In genomic region chr16:3906363-3906762, GRCh38 we compare ENCODE assay signal across 33 cellular contexts. TPM values are rescaled to one million over a fixed set of nuclear protein-coding genes. Genes with fewer than 3 reads are reported as not detected.
DNase-seq lines count a peak whose midpoint lies in the region; ATAC-seq, FAIRE-seq and TF ChIP-seq lines count a peak whose summit lies in the region.
"Had no signal": no experiment of that assay in that cellular context is flagged by ENCODE, and none has a peak within 500 bp of the region (broad histone marks: within the 10 kb centered on the region; RNA-seq: fewer than 3 reads in every experiment).

No MANE protein-coding gene starts in this region.

- CTCF ChIA-PET in HEK293 (lab: Yijun Ruan, JAX) = interaction anchor here (0.5 to 1.4 kb wide), 3 partner anchors 33 to 406 kb away, joined by 3 read pairs; no protein-coding TSS in a partner anchor
- CTCF ChIA-PET in K562 (lab: Yijun Ruan, JAX; ENCODE audit: low intra/inter-chr PET ratio) = no interaction called here
- CTCF ChIA-PET in PC-3 (lab: Charles Lee) = no interaction called here

- H3K79me2 ChIP-seq in K562 (ENCODE audit: control insufficient read depth, insufficient read depth, low read length) (no peaks in the 10 kb centered on the region), PC-3 (ENCODE audit: low read length) (no peaks in the 10 kb centered on the region)

- no peaks in the 10 kb centered on the region for H3K9me2 ChIP-seq in PC-3 (replicated peaks; ENCODE audit: low read length)

- no peak for TF ChIP-seq RAD21 in K562 (CRISPR knock-in tag; conservative IDR thresholded peaks at IDR 0.05 in 1 of 2, IDR thresholded peaks at IDR 0.05 in 1 of 2)

- H3K9ac ChIP-seq in K562 (ENCODE audit: insufficient read depth in 1 of 2, low read depth in 2 of 2, low read length in 2 of 2) = no peak overlapping the region
- no peak overlapping the region for H3K9ac ChIP-seq in PC-3 (ENCODE audit: low read length)
- H3K9ac ChIP-seq: BLaER1; BLaER1 treated with 17β-estradiol and CSF1 and Interleukin-3, amounts not matched to agents 10 nM and 100 nM had no signal

- H3K36me3 ChIP-seq in HEK293 (ENCODE audit: control insufficient read depth in 2 of 2, insufficient read depth in 1 of 2, low read length in 2 of 2) (no peaks in the 10 kb centered on the region), RWPE2 (ENCODE audit: low read depth) (no peaks in the 10 kb centered on the region), K562 (ENCODE audit: control insufficient read depth, insufficient read depth, low read length) (no peaks in the 10 kb centered on the region), PC-3 (ENCODE audit: low read depth, low read length) (no peaks in the 10 kb centered on the region)
- H3K36me3 ChIP-seq: BE2C; BLaER1; BLaER1 treated with 17β-estradiol and CSF1 and Interleukin-3, amounts not matched to agents 10 nM and 100 nM had no signal

- H4K20me1 ChIP-seq in K562 (replicated peaks; ENCODE audit: control insufficient read depth, insufficient read depth, low read length) = no peaks in the 10 kb centered on the region
- no peaks in the 10 kb centered on the region for H4K20me1 ChIP-seq in PC-3 (ENCODE audit: low read length)
- H4K20me1 ChIP-seq: BLaER1; BLaER1 treated with 17β-estradiol and CSF1 and Interleukin-3, amounts not matched to agents 10 nM and 100 nM had no signal

- no peaks in the 10 kb centered on the region for H3K27me3 ChIP-seq in RWPE2 (ENCODE audit: insufficient read depth, poor library complexity, severe bottlenecking)
- peaks cover 14 to 49% of the 10 kb centered on the region in 2 experiments; a peak in 3 of 5 replicates for H3K27me3 ChIP-seq in K562 (ENCODE audit: control insufficient read depth in 2 of 2, insufficient read depth in 2 of 2, low read length in 2 of 2)
- no peaks in the 10 kb centered on the region for H3K27me3 ChIP-seq in PC-3 (ENCODE audit: low read length)
- H3K27me3 ChIP-seq: BE2C; BLaER1; BLaER1 treated with 17β-estradiol and CSF1 and Interleukin-3, amounts not matched to agents 10 nM and 100 nM had no signal

- in situ Hi-C loops in K562 (cut with MboI) = no loop called here

- no peaks in the 10 kb centered on the region for H3K9me3 ChIP-seq in HEK293 (ENCODE audit: control insufficient read depth, insufficient read depth, low read depth, low read length)
- no peaks in the 10 kb centered on the region for H3K9me3 ChIP-seq in RWPE2 (ENCODE audit: severe bottlenecking)
- H3K9me3 ChIP-seq in K562 (replicated peaks; ENCODE audit: control insufficient read depth, insufficient read depth, low read depth, low read length) = no peaks in the 10 kb centered on the region
- no peaks in the 10 kb centered on the region for H3K9me3 ChIP-seq in PC-3 (ENCODE audit: low read length)
- H3K9me3 ChIP-seq: A549; BE2C; BLaER1; BLaER1 treated with 17β-estradiol and CSF1 and Interleukin-3, amounts not matched to agents 10 nM and 100 nM; Caco-2 had no signal

- H3K9me1 ChIP-seq in K562 (ENCODE audit: control insufficient read depth, insufficient read depth, low read length) = no peaks in the 10 kb centered on the region

- H3K4me3 ChIP-seq in HEK293 (ENCODE audit: low read depth, low read length) (no peak overlapping the region), RWPE2 (ENCODE audit: severe bottlenecking) (no peak overlapping the region), K562 (no peak overlapping the region), PC-3 (ENCODE audit: low read length) (no peak overlapping the region)
- H3K4me3 ChIP-seq: A549; BLaER1; BLaER1 treated with 17β-estradiol and CSF1 and Interleukin-3, amounts not matched to agents 10 nM and 100 nM had no signal

- H3K4me2 ChIP-seq in K562 (ENCODE audit: insufficient read depth, low read length) (no peak overlapping the region), PC-3 (ENCODE audit: low read length) (no peak overlapping the region)
- H3K4me2 ChIP-seq: A549; BLaER1; BLaER1 treated with 17β-estradiol and CSF1 and Interleukin-3, amounts not matched to agents 10 nM and 100 nM had no signal

- no TSS peak for BruUV-seq in K562 (replicated peaks; lab: Mats Ljungman, UMichigan)
- BruUV-seq in PC-3 (replicated peaks; lab: Mats Ljungman, UMichigan) = no TSS peak

- H3K27ac ChIP-seq in HEK293 (ENCODE audit: extremely low read depth, low read depth, low read length) = no peak overlapping the region
- H3K27ac ChIP-seq in RWPE2 (ENCODE audit: poor library complexity, severe bottlenecking) = no peak overlapping the region
- no peak overlapping the region for H3K27ac ChIP-seq in K562 (ENCODE audit: extremely low read depth, low read depth, low read length)
- H3K27ac ChIP-seq in PC-3 (ENCODE audit: low read length) = no peak overlapping the region
- H3K27ac ChIP-seq: 22Rv1; A549; BLaER1; BLaER1 treated with 17β-estradiol and CSF1 and Interleukin-3, amounts not matched to agents 10 nM and 100 nM; C4-2B had no signal

- peak; percentile 3 for DNase-seq in RWPE2 (ENCODE audit: low spot score)
- DNase-seq in K562 (ENCODE audit: extremely low read depth in 1 of 4, low spot score in 3 of 4) = no peak
- no peak for DNase-seq in PC-3
- no peak for DNase-seq in urothelium cell line (ENCODE audit: low spot score)
- DNase-seq in NK-92 treated with Interleukin-12 subunit alpha and Interleukin-12 subunit beta, amount 100 ng/mL, for 24 hours (lab: John Stamatoyannopoulos, UW) = no peak
- DNase-seq: 8988T; ACHN; AML-193; BE2C; C1 segment of cervical spinal cord; Caco-2; Calu3; CD4-positive, alpha-beta memory T cell; CD4-positive, alpha-beta T cell; CD4-positive, CD25-positive, alpha-beta regulatory T cell; CD8-positive, alpha-beta memory T cell; CD8-positive, alpha-beta T cell; COR-L47; DMS 273 treated with DMSO at 0.1 percent for 48 hours; DMS153; DMS53; DMS79; DMS79 treated with DMSO at 0.1 percent for 48 hours; DND-41; EL had no signal

- no peaks in the 10 kb centered on the region for H3K4me1 ChIP-seq in HEK293 (ENCODE audit: control insufficient read depth, insufficient read depth, low read length)
- H3K4me1 ChIP-seq in RWPE2 (ENCODE audit: insufficient read depth, poor library complexity, severe bottlenecking) = no peaks in the 10 kb centered on the region
- H3K4me1 ChIP-seq in K562 (replicated peaks in 1 of 2; ENCODE audit: control insufficient read depth in 2 of 2, insufficient read depth in 2 of 2, low read length in 2 of 2) = no peaks in the 10 kb centered on the region
- no peaks in the 10 kb centered on the region for H3K4me1 ChIP-seq in PC-3 (ENCODE audit: insufficient read depth, low read length)
- H3K4me1 ChIP-seq: A549, BE2C, BLaER1, Caco-2 had no signal

- POLR2A ChIA-PET in HEK293 (lab: Yijun Ruan, JAX) = no interaction called here
- POLR2A ChIA-PET in K562 (lab: Yijun Ruan, JAX) = no interaction called here
- POLR2A ChIA-PET in PC-3 (lab: Charles Lee; ENCODE audit: unreplicated experiment) = no interaction called here

- TF ChIP-seq EP300 in K562 (IDR thresholded peaks at IDR 0.05; ENCODE audit: low read length) = no peak

- no peak for TF ChIP-seq POLR2A in K562 (conservative IDR thresholded peaks at IDR 0.05)

- ATAC-seq in RWPE2 (ENCODE audit: low read depth) (no peak), K562 (no peak), PC-3 (no peak)
- ATAC-seq: A549; CD8-positive, alpha-beta T cell had no signal

- FAIRE-seq in K562 (lab: Jason Lieb, UNC) = no peak
- FAIRE-seq in urothelium cell line (lab: Jason Lieb, UNC) = no peak
- FAIRE-seq: A204.1, D721Med had no signal

- WGBS in K562 (ENCODE audit: insufficient coverage, low coverage, missing lambda C conversion rate) = 11% methylated on average over 1 of the region's 1 CpG

- H3F3A ChIP-seq in PC-3 (ENCODE audit: low read length, unreplicated experiment) = no peaks in the 10 kb centered on the region

- no peak for TF ChIP-seq CTCF in HEK293 (tag by site-specific recombination; IDR thresholded peaks at IDR 0.05)
- TF ChIP-seq CTCF in RWPE2 (IDR thresholded peaks at IDR 0.05; ENCODE audit: poor library complexity, severe bottlenecking) = no peak
- TF ChIP-seq CTCF in K562 (IDR thresholded peaks at IDR 0.05 in 2 of 3, conservative IDR thresholded peaks at IDR 0.05 in 1 of 3; ENCODE audit: insufficient read depth in 2 of 3, low read depth in 1 of 3, low read length in 3 of 3) = no peak
- TF ChIP-seq CTCF in PC-3 (conservative IDR thresholded peaks at IDR 0.05; ENCODE audit: low read depth, low read length) = no peak

- intact Hi-C loops in K562 (cut with micrococcal nuclease) = no loop called here
- intact Hi-C loops in PC-3 (cut with micrococcal nuclease) = no loop called here

- H2AFZ ChIP-seq in K562 (ENCODE audit: low read depth, low read length) (no peak overlapping the region), PC-3 (ENCODE audit: low read length) (no peak overlapping the region)

TF ChIP-seq in HEK293, 187 proteins besides CTCF, POLR2A, EP300 and RAD21:
- peak; percentile 85 for TF ChIP-seq ZNF146 (tag by site-specific recombination; IDR thresholded peaks at IDR 0.05)
- no peak for TF ChIP-seq MEIS1 (CRISPR knock-in tag; IDR thresholded peaks at IDR 0.05; ENCODE audit: borderline replicate concordance)

RNA-seq across cellular contexts. Expression of gene CREBBP, which starts 25.9 kb away (rescaled TPM):
- total RNA-seq in K562 (2011; cell fraction: chromatin; rRNA removed; ENCODE audit: low replicate concordance) = 118 and 129 TPM in 2 replicates
- total RNA-seq in K562 (2011; cell fraction: nucleolus; rRNA removed) = 52.7 and 61.3 TPM in 2 replicates
- total RNA-seq in K562 (2011; cell fraction: nucleoplasm; rRNA removed) = 58.0 and 84.6 TPM in 2 replicates
- total RNA-seq in K562 (2014; rRNA removed) = 9.4 and 9.7 TPM in 2 replicates
- total RNA-seq in K562 (2014; rRNA removed; fragmentation: Illumina TruSeq; extraction: Trizol) = 5.6 and 8.9 TPM in 2 replicates
- 5.4 and 6.3 TPM in 2 replicates for total RNA-seq in K562 (2015; rRNA removed; fragmentation: Illumina TruSeq; extraction: Trizol)
- 22.3 and 24.8 TPM in 2 replicates for total RNA-seq in K562 (2021)
- 2.6 and 4.1 TPM in 2 replicates for polyA plus RNA-seq in K562 (2011; rRNA removed)
- 2.6 and 2.8 TPM in 2 replicates for polyA plus RNA-seq in K562 (2011; cell fraction: cytosol; rRNA removed)
- polyA plus RNA-seq in K562 (2011; cell fraction: nucleus; rRNA removed) = 12.7 and 15.9 TPM in 2 replicates
- 8.9 and 10.8 TPM in 2 replicates for polyA plus RNA-seq in K562 (2012)
- 13.2 and 13.8 TPM in 2 replicates for polyA plus RNA-seq in K562 (2014; fragmentation: Illumina TruSeq; extraction: Trizol)
- polyA plus RNA-seq in K562 (2014; fragmentation: Nextera tagmentation; extraction: Ambion mirVana) = 1 to 10 TPM in 1 of 2 experiments, under 1 TPM in 1; 0.70 to 2.5 TPM
- polyA plus RNA-seq in K562 (2014; rRNA removed) = 6.8 and 7.4 TPM in 2 replicates
- polyA minus RNA-seq in K562 (2011; rRNA and poly(A)+ RNA removed) = 9.9 and 15.2 TPM in 2 replicates
- 20.4 and 22.6 TPM in 2 replicates for polyA minus RNA-seq in K562 (2011; cell fraction: cytosol; rRNA and poly(A)+ RNA removed)
- 16.2 and 23.5 TPM in 2 replicates for polyA minus RNA-seq in K562 (2011; cell fraction: nucleus; rRNA and poly(A)+ RNA removed)
- 21.9 and 23.6 TPM in 2 replicates for total RNA-seq in PC-3 (2014; rRNA removed)

Comparison
In these comparisons a context has a peak if more than half of its experiments do, and no peak if none do; other contexts are left out.
1. Of the 44 proteins assayed by ChIP-seq in both K562 and HEK293: peak only in K562: none; only in HEK293: none; in both: ZNF146; in neither: 43.